Comparison of ENCODE assay signal across 1 cellular context in the genomic region with DNA sequence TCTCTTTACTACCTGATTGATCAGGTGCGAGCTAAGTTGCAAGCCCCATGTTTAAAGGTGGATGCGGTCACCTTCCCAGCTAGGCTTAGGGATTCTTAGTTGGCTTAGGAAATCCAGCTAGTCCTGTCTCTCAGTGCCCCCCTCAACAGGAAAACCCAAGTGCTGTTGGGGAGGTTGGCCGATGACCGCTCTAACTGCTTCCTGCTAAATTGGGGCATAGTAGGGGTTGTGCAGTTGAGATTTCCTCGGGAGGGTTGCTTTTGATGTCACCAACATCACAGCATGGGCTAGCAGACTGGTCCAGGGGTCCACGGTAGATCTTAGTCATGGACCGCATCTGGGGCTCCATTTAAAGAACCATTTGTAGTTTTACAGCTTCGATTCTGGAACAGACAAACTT. TPM values are rescaled to one million over a fixed set of nuclear protein-coding genes. Genes with fewer than 3 reads are reported as not detected.
"Had no signal": no experiment of that assay in that cellular context is flagged by ENCODE, and none has a peak within 500 bp of the region (broad histone marks: within the 10 kb centered on the region; RNA-seq: fewer than 3 reads in every experiment).

No MANE protein-coding gene starts in this region.

RNA-seq across cellular contexts. Expression of a gene that starts 26.6 kb away (rescaled TPM):
- total RNA-seq: body of pancreas had no signal
